ENCODE assay signal across 8 cellular contexts in the genomic region with DNA sequence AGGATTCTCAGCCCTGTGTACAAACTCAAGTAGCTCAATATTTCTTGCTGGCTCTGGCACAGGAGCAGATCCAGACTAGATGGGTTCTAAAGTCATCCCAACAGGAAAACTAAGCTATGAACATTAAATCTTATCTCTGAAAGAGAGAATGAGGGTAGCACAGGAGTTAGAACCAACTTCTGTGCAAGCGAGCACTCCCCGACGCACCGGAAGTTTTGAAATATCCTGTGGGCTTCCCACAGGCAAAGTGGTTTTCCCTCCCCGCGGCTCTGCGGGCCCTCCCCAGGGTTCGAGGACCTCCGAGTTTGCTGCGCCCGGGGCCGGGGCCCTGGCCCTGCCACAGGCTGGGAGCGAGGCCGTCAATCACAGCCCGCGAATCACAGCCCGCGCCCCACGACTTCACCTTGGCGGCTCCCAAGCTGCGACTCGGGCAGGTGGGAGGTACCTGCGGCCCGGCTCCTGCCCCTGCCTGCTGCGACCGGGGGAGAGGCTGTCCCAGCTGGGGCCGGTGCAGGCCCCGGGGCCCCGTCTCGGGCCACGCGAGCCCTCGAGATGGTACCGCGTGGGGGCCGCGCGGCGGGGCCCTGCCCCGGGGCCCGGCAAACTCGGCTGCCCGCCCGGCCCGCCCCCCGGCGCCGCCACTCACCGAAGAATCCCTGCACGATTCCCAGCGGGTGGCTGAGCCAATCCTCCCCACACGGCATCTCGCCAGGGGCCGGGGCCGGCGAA. TPM values are rescaled to one million over a fixed set of nuclear protein-coding genes. Genes with fewer than 3 reads are reported as not detected.
DNase-seq lines count a peak whose midpoint lies in the region; ATAC-seq lines count a peak whose summit lies in the region.

No MANE protein-coding gene starts in this region.

- peaks cover 2% of the 10 kb centered on the region for H3K4me1 ChIP-seq in right cardiac atrium (ENCODE audit: control insufficient read depth, insufficient read depth, low read length)

- DNase-seq in COR-L47 (lab: John Stamatoyannopoulos, UW) (peak; percentile 25), SK-MEL-5 (ENCODE audit: low read depth, low spot score) (peak; percentile 11), right cardiac atrium (peak; percentile 54 to 82 (median 78)), sciatic nerve (ENCODE audit: low spot score) (peak; percentile 72), NCI-H446 treated with DMSO at 0.1 percent for 48 hours (lab: John Stamatoyannopoulos, UW) (no peak)

- peak overlapping the region; percentile 85 for H3K27ac ChIP-seq in right cardiac atrium (ENCODE audit: low read length)

- peaks cover 48% of the 10 kb centered on the region for H3K4me1 Mint-ChIP-seq in activated naive CD4-positive, alpha-beta T cell treated with anti-CD3 and anti-CD28 coated beads, Interleukin-2, amount 50 U/mL, for 24 hours

- in situ Hi-C loops in SK-MEL-5 (cut with HindIII; ENCODE audit: low pct_unique_long_range_greater_than_20kb, low sequenced_read_pairs) = no loop called here

- peaks cover 1% of the 10 kb centered on the region for H3K36me3 Mint-ChIP-seq in activated naive CD4-positive, alpha-beta T cell treated with anti-CD3 and anti-CD28 coated beads, Interleukin-2, amount 50 U/mL, for 24 hours

- H3K27me3 ChIP-seq in right cardiac atrium (ENCODE audit: control insufficient read depth, insufficient read depth) = no peaks in the 10 kb centered on the region

- H3K27me3 Mint-ChIP-seq in activated naive CD4-positive, alpha-beta T cell treated with anti-CD3 and anti-CD28 coated beads, Interleukin-2, amount 50 U/mL, for 24 hours = no peaks in the 10 kb centered on the region

- no peaks in the 10 kb centered on the region for H3K9me3 Mint-ChIP-seq in activated naive CD4-positive, alpha-beta T cell treated with anti-CD3 and anti-CD28 coated beads, Interleukin-2, amount 50 U/mL, for 24 hours

- intact Hi-C loops in right cardiac atrium (cut with DNase I) = no loop called here
- intact Hi-C loops in sciatic nerve (cut with DNase I) = no loop called here

- peak overlapping the region; percentile 84 for H3K27ac Mint-ChIP-seq in activated naive CD4-positive, alpha-beta T cell treated with anti-CD3 and anti-CD28 coated beads, Interleukin-2, amount 50 U/mL, for 24 hours

- no peaks in the 10 kb centered on the region for H3K9me3 ChIP-seq in right cardiac atrium (ENCODE audit: control insufficient read depth, low read length)

- peak; percentile 43 for ATAC-seq in GM19467 (IDR thresholded peaks at IDR 0.05; ENCODE audit: unreplicated experiment)
- peak; percentile 41 for ATAC-seq in HG03571 (IDR thresholded peaks at IDR 0.05; ENCODE audit: unreplicated experiment)
- peak; percentile 27 to 34 for ATAC-seq in right cardiac atrium
- ATAC-seq in sciatic nerve = peak; percentile 15

- peak overlapping the region; percentile 94 for H3K4me3 ChIP-seq in right cardiac atrium (ENCODE audit: low read length)

- WGBS in right cardiac atrium = under 1% methylated on average over 56 of the region's 56 CpGs

- peak overlapping the region; percentile 93 for H3K4me3 Mint-ChIP-seq in activated naive CD4-positive, alpha-beta T cell treated with anti-CD3 and anti-CD28 coated beads, Interleukin-2, amount 50 U/mL, for 24 hours

RNA-seq across cellular contexts. Expression of a gene that starts 0.6 kb away (rescaled TPM):
- 39.6 and 41.1 TPM in 2 replicates for total RNA-seq in SK-MEL-5 (2014; rRNA removed; shearing (Covaris generic))
- 43.4 and 46.7 TPM in 2 replicates for polyA plus RNA-seq in SK-MEL-5 (2015; cell fraction: cytosol; rRNA removed)
- 25.8 and 29.1 TPM in 2 replicates for polyA plus RNA-seq in SK-MEL-5 (2015; cell fraction: nucleus; rRNA removed)
- 10 to 100 TPM; 24.8 to 30.9 (median 28.3) TPM for total RNA-seq in right cardiac atrium
- 15.4 TPM for polyA plus RNA-seq in right cardiac atrium
- 52.1 TPM for total RNA-seq in sciatic nerve

RNA-seq across cellular contexts. Expression of a gene that starts 20.5 kb away (rescaled TPM):
- total RNA-seq in SK-MEL-5 (2014; rRNA removed; shearing (Covaris generic)) = 25.6 and 28.4 TPM in 2 replicates
- 27.1 and 37.2 TPM in 2 replicates for polyA plus RNA-seq in SK-MEL-5 (2015; cell fraction: cytosol; rRNA removed)
- 20.7 and 31.4 TPM in 2 replicates for polyA plus RNA-seq in SK-MEL-5 (2015; cell fraction: nucleus; rRNA removed)
- total RNA-seq in right cardiac atrium (10 to 100 TPM; 29.7 to 41.9 (median 32.9) TPM), sciatic nerve (45.6 TPM)
- polyA plus RNA-seq in right cardiac atrium = 6.9 TPM
